8 cellular contexts compared by ENCODE assay signal in the genomic region with DNA sequence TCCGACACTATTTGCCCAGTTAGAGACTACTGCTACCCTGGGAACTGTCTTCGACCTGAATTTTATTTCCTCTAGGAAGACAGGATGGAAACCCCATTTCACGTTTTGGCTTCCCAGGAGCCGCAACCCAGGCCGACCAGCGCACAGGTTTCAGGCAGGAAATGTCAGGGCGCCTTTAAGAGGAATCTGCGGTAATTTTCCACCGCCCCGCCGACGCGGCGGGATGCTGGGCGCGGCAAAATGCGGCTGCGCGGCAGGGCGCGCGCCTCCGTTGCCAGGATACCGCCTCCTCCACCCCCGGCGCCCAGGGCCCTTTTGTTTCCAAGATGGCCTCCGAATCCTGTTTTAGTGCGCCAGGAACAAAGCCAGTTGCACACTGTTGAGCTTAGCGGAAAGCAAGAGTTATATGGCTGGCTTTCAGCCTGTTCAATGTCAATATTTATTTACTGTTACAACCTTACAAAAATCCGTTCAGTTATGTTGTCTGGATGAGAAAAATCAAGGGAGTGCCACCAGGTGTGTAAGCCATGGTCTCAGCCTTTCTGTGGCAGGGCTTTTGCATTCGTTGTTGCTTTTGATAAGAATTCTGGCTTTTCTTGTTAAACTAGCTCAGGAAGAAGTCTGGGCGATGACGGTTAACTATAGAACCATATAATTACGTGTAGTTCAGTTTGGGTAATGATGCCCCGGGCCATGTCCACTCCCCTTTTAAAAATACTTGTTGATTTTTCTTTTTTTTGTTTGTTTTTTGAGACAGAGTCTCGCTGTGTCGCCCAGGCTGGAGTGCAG.
DNase-seq lines count a peak whose midpoint lies in the region; ATAC-seq and TF ChIP-seq lines count a peak whose summit lies in the region.

No MANE protein-coding gene starts in this region.

- POLR2A ChIA-PET in CD8-positive, alpha-beta memory T cell (lab: Charles Lee): interaction anchor here (0.5 to 5.3 kb wide), 11 partner anchors 9 to 92 kb away, joined by 3 to 65 read pairs (median 5); a partner anchor contains a TSS
- POLR2A ChIA-PET in activated CD8-positive, alpha-beta T cell treated with anti-CD3 and anti-CD28 coated beads for 36 hours (lab: Charles Lee): interaction anchor here (0.8 to 7.1 kb wide), 10 partner anchors 9 to 87 kb away, joined by 3 to 55 read pairs (median 9); a partner anchor contains a TSS

- H3K9me3 Mint-ChIP-seq in CD8-positive, alpha-beta memory T cell: no peaks in the 10 kb centered on the region
- H3K9me3 Mint-ChIP-seq in activated CD8-positive, alpha-beta T cell treated with anti-CD3 and anti-CD28 coated beads for 36 hours: no peaks in the 10 kb centered on the region

- peak; percentile 75 to 90 (median 86) for DNase-seq in CD8-positive, alpha-beta memory T cell
- DNase-seq in HL-60 (ENCODE audit: low read depth in 1 of 2, low spot score in 1 of 2) (peak in 1 of 2 experiments; percentile 86), NCI-H82 treated with DMSO at 0.1 percent for 48 hours (lab: John Stamatoyannopoulos, UW; ENCODE audit: unreplicated experiment) (peak; percentile 82), lung microvascular endothelial cell (ENCODE audit: low read depth in 2 of 2) (peak; percentile 92)
- DNase-seq in activated CD8-positive, alpha-beta T cell treated with anti-CD3 and anti-CD28 coated beads for 36 hours: peak; percentile 88
- peak; percentile 74 to 75 (median 74) for DNase-seq in stimulated activated CD4-positive, alpha-beta T cell treated with anti-CD3 and anti-CD28 coated beads, TNF-alpha, amount 100 ng/mL, for 4 hours (ENCODE audit: low read depth in 3 of 3)

- peaks cover 32 to 60% (median 49%) of the 10 kb centered on the region in 3 donors for H3K4me1 Mint-ChIP-seq in CD8-positive, alpha-beta memory T cell
- H3K4me1 Mint-ChIP-seq in activated CD8-positive, alpha-beta T cell treated with anti-CD3 and anti-CD28 coated beads for 36 hours (ENCODE audit: low read depth): peaks cover 63% of the 10 kb centered on the region

- H3K27me3 Mint-ChIP-seq in CD8-positive, alpha-beta memory T cell: no peaks in the 10 kb centered on the region
- no peaks in the 10 kb centered on the region for H3K27me3 Mint-ChIP-seq in activated CD8-positive, alpha-beta T cell treated with anti-CD3 and anti-CD28 coated beads for 36 hours

- no peaks in the 10 kb centered on the region for H3K9me3 ChIP-seq in CD8-positive, alpha-beta memory T cell (ENCODE audit: low read length)
- no peaks in the 10 kb centered on the region for H3K9me3 ChIP-seq in ectodermal cell (ENCODE audit: control insufficient read depth, low read length)

- H3K36me3 ChIP-seq in CD8-positive, alpha-beta memory T cell (ENCODE audit: insufficient read depth, low read length): no peaks in the 10 kb centered on the region
- H3K36me3 ChIP-seq in ectodermal cell (ENCODE audit: control insufficient read depth, insufficient read depth, low read length): no peaks in the 10 kb centered on the region

- peak overlapping the region; percentile 60 for H3K4me3 ChIP-seq in CD8-positive, alpha-beta memory T cell (ENCODE audit: low read length)
- H3K4me3 ChIP-seq in HL-60 (replicated peaks; ENCODE audit: insufficient read depth, low read length) (peak overlapping the region; percentile 42), ectodermal cell (ENCODE audit: insufficient read depth, low read depth, low read length) (peak overlapping the region; percentile 11)

- peak; percentile 90 for ATAC-seq in GM19467 (IDR thresholded peaks at IDR 0.05; ENCODE audit: unreplicated experiment)
- peak; percentile 75 for ATAC-seq in activated CD8-positive, alpha-beta T cell treated with anti-CD3 and anti-CD28 coated beads for 36 hours

- CTCF ChIA-PET in CD8-positive, alpha-beta memory T cell (lab: Charles Lee): interaction anchor here (0.7 to 5.2 kb wide), 8 partner anchors 10 to 79 kb away, joined by 3 to 44 read pairs (median 6); a partner anchor contains a TSS
- CTCF ChIA-PET in activated CD8-positive, alpha-beta T cell treated with anti-CD3 and anti-CD28 coated beads for 36 hours (lab: Charles Lee): interaction anchor here (1.5 to 4.5 kb wide), 4 partner anchors 12 to 98 kb away, joined by 4 to 33 read pairs (median 20); no protein-coding TSS in a partner anchor

- H3K4me1 ChIP-seq in CD8-positive, alpha-beta memory T cell (ENCODE audit: insufficient read depth, low read length): peaks cover 55% of the 10 kb centered on the region
- peaks cover 52% of the 10 kb centered on the region for H3K4me1 ChIP-seq in ectodermal cell (ENCODE audit: control insufficient read depth, insufficient read depth, low read length)

- TF ChIP-seq CTCF in HL-60 (IDR thresholded peaks at IDR 0.05; ENCODE audit: insufficient read depth, low read length): no peak
- TF ChIP-seq CTCF in activated CD8-positive, alpha-beta T cell treated with anti-CD3 and anti-CD28 coated beads for 36 hours (IDR thresholded peaks at IDR 0.05): no peak

- H3K27me3 ChIP-seq in CD8-positive, alpha-beta memory T cell (ENCODE audit: insufficient read depth, low read length, poor library complexity, severe bottlenecking): no peaks in the 10 kb centered on the region
- H3K27me3 ChIP-seq in HL-60 (ENCODE audit: insufficient read depth, poor library complexity, severe bottlenecking) (no peaks in the 10 kb centered on the region), ectodermal cell (ENCODE audit: control insufficient read depth, insufficient read depth, low read length, poor library complexity, severe bottlenecking) (no peaks in the 10 kb centered on the region)

- WGBS in ectodermal cell, 2 experiments: 13% methylated on average over 36 to 37 of the region's 37 CpGs

- peak overlapping the region; percentile 95 to 98 (median 97) for H3K27ac Mint-ChIP-seq in CD8-positive, alpha-beta memory T cell
- H3K27ac Mint-ChIP-seq in activated CD8-positive, alpha-beta T cell treated with anti-CD3 and anti-CD28 coated beads for 36 hours: peak overlapping the region; percentile 94

- H3K36me3 Mint-ChIP-seq in CD8-positive, alpha-beta memory T cell: peaks cover 0 to 3% (median 0%) of the 10 kb centered on the region in 3 donors
- H3K36me3 Mint-ChIP-seq in activated CD8-positive, alpha-beta T cell treated with anti-CD3 and anti-CD28 coated beads for 36 hours (ENCODE audit: low read depth): no peaks in the 10 kb centered on the region

- peak overlapping the region; percentile 85 to 96 (median 92) for H3K4me3 Mint-ChIP-seq in CD8-positive, alpha-beta memory T cell
- H3K4me3 Mint-ChIP-seq in activated CD8-positive, alpha-beta T cell treated with anti-CD3 and anti-CD28 coated beads for 36 hours: peak overlapping the region; percentile 82

- intact Hi-C loops in activated CD8-positive, alpha-beta T cell treated with anti-CD3 and anti-CD28 coated beads for 36 hours (cut with micrococcal nuclease): no loop called here

- H3K27ac ChIP-seq in CD8-positive, alpha-beta memory T cell (ENCODE audit: low read depth, low read length): peak overlapping the region; percentile 58
- peak overlapping the region; percentile 67 for H3K27ac ChIP-seq in HL-60 (replicated peaks)
- peak overlapping the region; percentile 93 for H3K27ac ChIP-seq in ectodermal cell (ENCODE audit: insufficient read depth, low read depth, low read length, poor library complexity, severe bottlenecking)
